Comparison of ENCODE assay signal across 8 cellular contexts in the genomic region with DNA sequence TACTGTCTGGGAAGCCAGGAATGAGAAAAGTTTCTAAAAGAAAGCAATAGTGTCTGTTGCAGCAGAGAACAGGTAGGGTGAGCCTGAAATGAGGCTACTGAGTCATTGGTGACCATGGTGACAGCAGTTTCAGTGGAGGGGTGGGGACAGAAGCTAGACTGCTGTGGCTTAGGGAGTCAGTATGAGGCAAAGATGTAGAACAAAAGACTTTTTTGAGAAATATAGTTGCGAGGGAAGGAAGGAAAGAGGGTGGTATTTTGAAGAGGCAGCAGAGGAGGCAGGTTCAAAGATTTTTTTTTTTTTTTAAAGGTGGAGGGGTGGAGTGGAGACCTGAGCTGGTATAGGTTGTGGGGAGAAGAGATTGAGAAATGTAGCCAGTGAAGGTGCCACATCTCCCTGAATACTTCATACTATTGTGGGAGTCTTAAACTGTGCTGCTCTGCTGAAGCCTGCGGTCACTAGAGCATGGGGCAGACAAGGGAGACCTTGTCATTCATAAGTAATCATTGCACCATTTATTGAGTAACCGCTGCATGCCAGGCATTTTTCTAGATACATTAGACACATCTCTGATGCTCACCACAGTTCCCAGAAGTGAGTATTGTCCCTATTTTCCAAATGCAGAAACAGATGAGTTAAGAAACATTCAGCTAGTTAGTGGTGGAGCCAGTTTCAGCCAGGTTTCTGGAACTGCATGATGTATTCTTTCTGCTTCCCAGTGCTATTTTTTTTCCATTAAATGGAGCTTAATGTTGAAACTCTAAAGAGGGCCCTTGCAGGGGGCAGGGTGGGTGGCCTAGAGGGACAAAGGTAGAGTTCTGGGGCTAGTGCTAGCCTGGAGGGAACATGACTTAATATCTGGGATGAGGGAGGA. TPM values are rescaled to one million over a fixed set of nuclear protein-coding genes. Genes with fewer than 3 reads are reported as not detected.
DNase-seq lines count a peak whose midpoint lies in the region; ATAC-seq and TF ChIP-seq lines count a peak whose summit lies in the region.

No MANE protein-coding gene starts in this region.

- H3K27me3 Mint-ChIP-seq in brain, result no peaks in the 10 kb centered on the region
- no peaks in the 10 kb centered on the region for H3K27me3 Mint-ChIP-seq in naive thymus-derived CD4-positive, alpha-beta T cell

- DNase-seq in T-helper 9 cell (peak; percentile 38), stromal cell of bone marrow (ENCODE audit: low read depth) (peak; percentile 80), NCI-H128 (lab: John Stamatoyannopoulos, UW; ENCODE audit: unreplicated experiment) (no peak), MG63 (no peak)
- DNase-seq in naive thymus-derived CD4-positive, alpha-beta T cell, result peak in 8 of 9 donors; percentile 45 to 80 (median 72)

- peak overlapping the region in 4 of 5 experiments; percentile 3 to 35 (median 14) for H3K27ac Mint-ChIP-seq in brain
- peak overlapping the region; percentile 64 to 91 (median 81) for H3K27ac Mint-ChIP-seq in naive thymus-derived CD4-positive, alpha-beta T cell

- no peak overlapping the region for H3K4me3 Mint-ChIP-seq in brain
- H3K4me3 Mint-ChIP-seq in naive thymus-derived CD4-positive, alpha-beta T cell, result peak overlapping the region; percentile 9 to 72 (median 54)

- peaks cover 0 to 3% (median 0%) of the 10 kb centered on the region in 5 experiments for H3K9me3 Mint-ChIP-seq in brain
- H3K9me3 Mint-ChIP-seq in naive thymus-derived CD4-positive, alpha-beta T cell, result peaks cover 0 to 2% (median 0%) of the 10 kb centered on the region in 11 donors

- POLR2A ChIA-PET in naive thymus-derived CD4-positive, alpha-beta T cell (lab: Charles Lee), result interaction anchor here (0.6 to 5.8 kb wide), 8 partner anchors 11 to 65 kb away, joined by 3 to 37 read pairs (median 4); partner anchors contain the start of genes RHOG and STIM1

- intact Hi-C loops in naive thymus-derived CD4-positive, alpha-beta T cell (cut with micrococcal nuclease), result loop anchor here (1.0 to 5.0 kb wide), 9 partner anchors 10 to 167 kb away; partner anchors contain the start of gene STIM1 (in 1 of the 2)

- peak; percentile 80 for ATAC-seq in GM19023 (IDR thresholded peaks at IDR 0.05; ENCODE audit: unreplicated experiment)
- peak; percentile 80 for ATAC-seq in HG03175 (IDR thresholded peaks at IDR 0.05; ENCODE audit: unreplicated experiment)
- ATAC-seq in naive thymus-derived CD4-positive, alpha-beta T cell, result peak; percentile 92

- H3K36me3 Mint-ChIP-seq in brain, result no peaks in the 10 kb centered on the region
- H3K36me3 Mint-ChIP-seq in naive thymus-derived CD4-positive, alpha-beta T cell, result peaks cover 0 to 9% (median 0%) of the 10 kb centered on the region in 5 donors

- H3K27ac ChIP-seq in naive thymus-derived CD4-positive, alpha-beta T cell (ENCODE audit: low read depth, low read length), result peak overlapping the region; percentile 59

- H3K4me1 Mint-ChIP-seq in brain, result peaks cover 25% of the 10 kb centered on the region
- peaks cover 66 to 93% (median 84%) of the 10 kb centered on the region in 7 donors for H3K4me1 Mint-ChIP-seq in naive thymus-derived CD4-positive, alpha-beta T cell

- no peaks in the 10 kb centered on the region for H3K36me3 ChIP-seq in naive thymus-derived CD4-positive, alpha-beta T cell (ENCODE audit: control insufficient read depth in 2 of 3, insufficient read depth in 3 of 3, low read length in 3 of 3)
- H3K36me3 ChIP-seq in MG63, result no peaks in the 10 kb centered on the region

- CTCF ChIA-PET in naive thymus-derived CD4-positive, alpha-beta T cell (lab: Charles Lee), result interaction anchor here (1.0 to 1.5 kb wide), 3 partner anchors 40 to 55 kb away, joined by 4 to 8 read pairs (median 5); partner anchors contain the start of gene STIM1

- H3K9me3 ChIP-seq in naive thymus-derived CD4-positive, alpha-beta T cell (ENCODE audit: control insufficient read depth in 2 of 3, low read length in 3 of 3), result no peaks in the 10 kb centered on the region
- no peaks in the 10 kb centered on the region for H3K9me3 ChIP-seq in MG63

- peaks cover 41 to 57% of the 10 kb centered on the region in 2 donors for H3K4me1 ChIP-seq in naive thymus-derived CD4-positive, alpha-beta T cell (ENCODE audit: control insufficient read depth in 2 of 2, insufficient read depth in 2 of 2, low read length in 2 of 2)

- H3K4me3 ChIP-seq in naive thymus-derived CD4-positive, alpha-beta T cell (ENCODE audit: low read length), result no peak overlapping the region
- H3K4me3 ChIP-seq in MG63, result no peak overlapping the region

- no peak for TF ChIP-seq CTCF in brain (conservative IDR thresholded peaks at IDR 0.05)

- H3K27me3 ChIP-seq in naive thymus-derived CD4-positive, alpha-beta T cell (ENCODE audit: control insufficient read depth in 2 of 2, insufficient read depth in 2 of 2, low read length in 2 of 2), result no peaks in the 10 kb centered on the region
- H3K27me3 ChIP-seq in MG63, result no peaks in the 10 kb centered on the region

RNA-seq across cellular contexts. Expression of gene STIM1, which starts 49.9 kb away (rescaled TPM):
- polyA plus RNA-seq in brain (ENCODE audit: insufficient read depth, low read depth, low replicate concordance), result 34.4 TPM
- total RNA-seq in naive thymus-derived CD4-positive, alpha-beta T cell, result 100 to 1,000 TPM in 3 of 5 experiments, 10 to 100 TPM in 2; 95.6 to 117 (median 103) TPM
- 10 to 100 TPM; 38.4 to 43.6 TPM for polyA plus RNA-seq in naive thymus-derived CD4-positive, alpha-beta T cell
- total RNA-seq in MG63 (2014; rRNA removed; shearing (Covaris generic); ENCODE audit: low replicate concordance), result 13.4 and 16.5 TPM in 2 replicates

Comparison
In these comparisons a context has a peak if more than half of its experiments do, and no peak if none do; other contexts are left out.
1. DNase-seq: peak in T-helper 9 cell (single experiment), naive thymus-derived CD4-positive, alpha-beta T cell (8 of 9) and stromal cell of bone marrow (single experiment); none in NCI-H128 (single experiment) and MG63 (single experiment).
2. H3K4me3 Mint-ChIP-seq: peak in naive thymus-derived CD4-positive, alpha-beta T cell (10 of 10); none in brain (0 of 5).
3. Peak in every context shown above with its lines, with median percentiles within 50 percentile points of each other: ATAC-seq.